In the genomic region with DNA sequence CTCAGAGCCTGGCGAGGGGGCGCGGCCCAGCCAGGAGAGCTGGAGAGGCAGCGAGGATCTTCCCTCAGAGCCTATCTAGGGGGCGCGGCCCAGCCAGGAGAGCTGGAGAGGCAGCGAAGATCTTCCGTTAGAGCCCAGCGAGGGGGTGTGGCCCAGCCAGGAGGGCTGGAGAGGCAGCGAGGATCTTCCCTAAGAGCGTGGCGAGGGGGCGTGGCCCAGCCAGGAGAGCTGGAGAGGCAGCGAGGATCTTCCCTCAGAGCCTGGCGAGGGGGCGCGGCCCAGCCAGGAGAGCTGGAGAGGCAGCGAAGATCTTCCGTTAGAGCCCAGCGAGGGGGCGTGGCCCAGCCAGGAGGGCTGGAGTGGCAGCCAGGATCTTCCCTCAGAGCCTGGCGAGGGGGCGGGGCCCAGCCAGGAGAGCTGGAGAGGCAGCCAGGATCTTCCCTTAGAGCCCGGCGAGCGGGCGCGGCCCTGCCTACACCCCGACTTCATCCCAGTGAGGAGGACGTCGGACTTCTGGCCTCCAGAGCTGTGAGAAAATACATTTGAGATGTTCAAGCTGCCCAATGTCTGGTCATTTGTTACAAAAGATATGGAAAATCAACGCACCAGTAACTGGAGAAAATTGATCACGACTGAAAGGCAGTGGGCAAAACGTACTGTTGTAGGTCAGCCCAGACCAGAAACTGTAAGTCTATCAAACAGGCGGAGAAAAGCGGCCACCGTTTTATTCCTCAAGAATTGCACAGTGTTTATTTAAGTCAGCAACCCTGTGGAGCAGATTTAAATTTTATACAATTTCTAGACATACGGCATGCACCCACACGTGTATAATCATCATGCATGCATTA, we compare ENCODE assay signal across 8 cellular contexts.
A peak's percentile ranks its signal among the peaks of the same experiment; 100 is the strongest.
DNase-seq lines count a peak whose midpoint lies in the region; TF ChIP-seq lines count a peak whose summit lies in the region.

No MANE protein-coding gene starts in this region.

- H3K9me3 Mint-ChIP-seq in activated naive CD8-positive, alpha-beta T cell (ENCODE audit: low read depth) = no peaks in the 10 kb centered on the region
- H3K9me3 Mint-ChIP-seq in glutamatergic neuron (ENCODE audit: unreplicated experiment) = peaks cover 5% of the 10 kb centered on the region

- H3K27ac ChIP-seq in transverse colon = peak overlapping the region; percentile 24 to 82 (median 56)

- in situ Hi-C loops in transverse colon (cut with MboI; ENCODE audit: low pct_ligation_motif_present in 1 of 4, low pct_unique_long_range_greater_than_20kb in 1 of 4, low sequenced_read_pairs in 3 of 4) = no loop called here

- peaks cover 14% of the 10 kb centered on the region for H3K27me3 Mint-ChIP-seq in activated naive CD8-positive, alpha-beta T cell
- peaks cover 12% of the 10 kb centered on the region for H3K27me3 Mint-ChIP-seq in glutamatergic neuron (ENCODE audit: unreplicated experiment)

- TF ChIP-seq POLR2A in transverse colon (IDR thresholded peaks at IDR 0.05) = no peak

- H3K4me3 ChIP-seq in transverse colon = peak overlapping the region; percentile 20 to 56 (median 34)

- H3K36me3 ChIP-seq in transverse colon = no peaks in the 10 kb centered on the region

- intact Hi-C loops in transverse colon (cut with DNase I; ENCODE audit: low total_unique reads) = no loop called here

- H3K9me3 ChIP-seq in transverse colon = no peaks in the 10 kb centered on the region

- 8 to 11% methylated on average over 10 to 39 of the region's 39 CpGs for WGBS in transverse colon (ENCODE audit: low coverage in 1 of 2), 2 donors

- H3K36me3 Mint-ChIP-seq in activated naive CD8-positive, alpha-beta T cell = no peaks in the 10 kb centered on the region
- no peaks in the 10 kb centered on the region for H3K36me3 Mint-ChIP-seq in glutamatergic neuron (ENCODE audit: unreplicated experiment)

- DNase-seq in DMS79 (lab: John Stamatoyannopoulos, UW) (peak; percentile 93), HS-27A (ENCODE audit: low read depth) (peak; percentile 53), NCI-H82 treated with DMSO at 0.1 percent for 48 hours (lab: John Stamatoyannopoulos, UW; ENCODE audit: unreplicated experiment) (peak; percentile 79), glutamatergic neuron (peak; percentile 94), non-pigmented ciliary epithelial cell (ENCODE audit: low read depth) (peak; percentile 44), transverse colon (peak; percentile 85), middle frontal gyrus (ENCODE audit: extremely low spot score, low spot score) (no peak)

- no peak overlapping the region for H3K27ac Mint-ChIP-seq in activated naive CD8-positive, alpha-beta T cell
- H3K27ac Mint-ChIP-seq in glutamatergic neuron (ENCODE audit: unreplicated experiment) = peak overlapping the region; percentile 84

- H3K27me3 ChIP-seq in transverse colon = peaks cover 21% of the 10 kb centered on the region

- no peak for TF ChIP-seq EP300 in transverse colon (IDR thresholded peaks at IDR 0.05; ENCODE audit: low read depth)

- peaks cover 8% of the 10 kb centered on the region for H3K4me1 Mint-ChIP-seq in activated naive CD8-positive, alpha-beta T cell (ENCODE audit: low read depth)
- peaks cover 13% of the 10 kb centered on the region for H3K4me1 Mint-ChIP-seq in glutamatergic neuron (ENCODE audit: low read depth, unreplicated experiment)

- peaks cover 0 to 18% (median 12%) of the 10 kb centered on the region in 4 donors for H3K4me1 ChIP-seq in transverse colon

- H3K4me3 Mint-ChIP-seq in activated naive CD8-positive, alpha-beta T cell = peak overlapping the region; percentile 82
- H3K4me3 Mint-ChIP-seq in glutamatergic neuron (ENCODE audit: unreplicated experiment) = peak overlapping the region; percentile 88

- TF ChIP-seq CTCF in glutamatergic neuron (IDR thresholded peaks at IDR 0.05; ENCODE audit: partially characterized antibody, unreplicated experiment) (no peak), transverse colon (IDR thresholded peaks at IDR 0.05) (no peak)
